ENCODE assay signal across 23 cellular contexts in the genomic region with DNA sequence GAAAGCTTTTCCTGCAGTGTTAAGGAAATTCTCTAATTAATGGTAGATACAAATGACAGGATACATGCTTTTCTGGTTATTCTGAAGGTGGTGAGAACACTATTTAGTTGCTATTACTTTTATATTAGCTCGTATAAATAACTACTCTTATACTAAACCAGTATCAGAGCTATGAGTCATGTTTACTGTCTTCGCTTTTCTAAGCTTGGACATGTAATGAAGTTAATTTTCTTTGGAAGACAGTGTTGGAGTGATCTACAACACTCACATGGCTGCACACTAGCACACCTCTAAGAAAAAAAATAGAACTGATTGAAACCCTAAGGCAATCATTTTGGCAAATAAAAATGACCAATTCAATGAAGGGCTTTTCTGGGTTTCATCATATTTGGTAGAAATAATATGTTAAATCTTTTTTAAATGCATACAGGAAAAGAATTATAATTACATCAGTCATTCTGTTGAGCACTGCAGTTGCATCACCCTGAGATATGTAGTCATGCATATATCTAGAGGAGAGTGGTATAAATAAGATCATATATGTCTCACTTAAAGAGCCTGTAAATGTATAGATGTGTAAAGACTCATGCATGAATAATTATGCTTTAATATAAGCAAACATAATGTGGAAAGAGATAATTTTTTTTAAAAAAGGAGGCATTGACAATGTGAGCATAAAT.
DNase-seq lines count a peak whose midpoint lies in the region; ATAC-seq, FAIRE-seq and TF ChIP-seq lines count a peak whose summit lies in the region.
"Had no signal": no experiment of that assay in that cellular context is flagged by ENCODE, and none has a peak within 500 bp of the region (broad histone marks: within the 10 kb centered on the region; RNA-seq: fewer than 3 reads in every experiment).

No MANE protein-coding gene starts in this region.

- H4K20me1 ChIP-seq in IMR-90 (ENCODE audit: insufficient read depth, low read length) = no peaks in the 10 kb centered on the region
- H4K20me1 ChIP-seq: BLaER1 treated with 17β-estradiol and CSF1 and Interleukin-3, amounts not matched to agents 10 nM and 100 nM had no signal

- intact Hi-C loops in IMR-90 (cut with micrococcal nuclease) = no loop called here

- no peaks in the 10 kb centered on the region for H3K79me1 ChIP-seq in IMR-90 (ENCODE audit: low read depth in 1 of 2, low read length in 2 of 2)

- H2BK5ac ChIP-seq in IMR-90 (ENCODE audit: low read depth, low read length, poor library complexity, severe bottlenecking) = no peak overlapping the region

- TF ChIP-seq RAD21 in IMR-90 (IDR thresholded peaks at IDR 0.05; ENCODE audit: low read length) = no peak

- H2BK120ac ChIP-seq in IMR-90 (ENCODE audit: low read depth, low read length) = no peak overlapping the region

- H2BK20ac ChIP-seq in IMR-90 (ENCODE audit: low read depth, low read length) = no peak overlapping the region

- no peak overlapping the region for H2AK5ac ChIP-seq in IMR-90 (ENCODE audit: low read depth, low read length)

- no peak overlapping the region for H3K4me3 ChIP-seq in IMR-90 (ENCODE audit: insufficient read depth, low read depth, low read length)
- no peak overlapping the region for H3K4me3 ChIP-seq in adipocyte (ENCODE audit: low read length)
- H3K4me3 ChIP-seq: BLaER1 treated with 17β-estradiol and CSF1 and Interleukin-3, amounts not matched to agents 10 nM and 100 nM; HAP-1; SJCRH30 had no signal

- no peak overlapping the region for H4K91ac ChIP-seq in IMR-90 (ENCODE audit: insufficient read depth, low read depth, low read length)

- H3K9ac ChIP-seq in IMR-90 (ENCODE audit: low read depth, low read length) (no peak overlapping the region), adipocyte (ENCODE audit: low read length) (no peak overlapping the region)
- H3K9ac ChIP-seq: BLaER1 treated with 17β-estradiol and CSF1 and Interleukin-3, amounts not matched to agents 10 nM and 100 nM had no signal

- POLR2A ChIA-PET in IMR-90 (lab: Charles Lee; ENCODE audit: unreplicated experiment) = no interaction called here

- H3K27ac ChIP-seq in IMR-90 (ENCODE audit: insufficient read depth, low read length) = no peak overlapping the region
- peak overlapping the region; percentile 53 for H3K27ac ChIP-seq in epithelial cell of prostate
- H3K27ac ChIP-seq: BLaER1 treated with 17β-estradiol and CSF1 and Interleukin-3, amounts not matched to agents 10 nM and 100 nM; HL-60; SJCRH30 had no signal

- no CpG with 5 or more reads among the region's 2 CpGs for WGBS in IMR-90 (ENCODE audit: extremely low coverage in 2 of 2, insufficient read length in 1 of 2), 2 experiments

- CTCF ChIA-PET in IMR-90 (lab: Yijun Ruan, JAX) = interaction anchor here (0.9 kb wide), 1 partner anchor 11 kb away, joined by 6 read pairs; no protein-coding TSS in a partner anchor

- no TSS peak for BruUV-seq in IMR-90 (replicated peaks; lab: Mats Ljungman, UMichigan)

- dilution Hi-C loops in IMR-90 (cut with HindIII; ENCODE audit: low sequenced_read_pairs, unreplicated experiment) = no loop called here

- H3K9me3 ChIP-seq in IMR-90 (ENCODE audit: control insufficient read depth, insufficient read depth, low read length) (no peaks in the 10 kb centered on the region), adipocyte (ENCODE audit: control insufficient read depth, low read length) (no peaks in the 10 kb centered on the region)
- H3K9me3 ChIP-seq: BLaER1 treated with 17β-estradiol and CSF1 and Interleukin-3, amounts not matched to agents 10 nM and 100 nM; HAP-1; SJCRH30 had no signal

- H2AK9ac ChIP-seq in IMR-90 (replicated peaks; ENCODE audit: low read depth, low read length, poor library complexity) = no peak overlapping the region

- no peak for TF ChIP-seq CTCF in IMR-90 (conservative IDR thresholded peaks at IDR 0.05; ENCODE audit: low read depth, low read length)

- H3K9me1 ChIP-seq in IMR-90 (ENCODE audit: insufficient read depth, low read length) = no peaks in the 10 kb centered on the region

- ATAC-seq in IMR-90 (ENCODE audit: low read depth) (no peak), GM18498 (IDR thresholded peaks at IDR 0.05; ENCODE audit: unreplicated experiment) (no peak)
- ATAC-seq: Panc1, SK-N-SH treated with all-trans-retinoic acid at 6 μM for 48 hours had no signal

- no peak overlapping the region for H3K56ac ChIP-seq in IMR-90 (ENCODE audit: extremely low read depth, insufficient read depth, low read length)

- H3K18ac ChIP-seq in IMR-90 (ENCODE audit: low read depth, low read length) = no peak overlapping the region

- H3K14ac ChIP-seq in IMR-90 (replicated peaks; ENCODE audit: low read depth, low read length) = no peak overlapping the region

- H3K4ac ChIP-seq in IMR-90 (ENCODE audit: low read depth, low read length) = no peak overlapping the region

- no peak overlapping the region for H2BK15ac ChIP-seq in IMR-90 (ENCODE audit: low read depth, low read length)

- DNase-seq in IMR-90 (peak; percentile 15), adipocyte (ENCODE audit: low read depth) (peak; percentile 47), epithelial cell of prostate (ENCODE audit: low read depth, low spot score) (no peak), NCI-H2081 treated with DMSO at 0.1 percent for 48 hours (lab: John Stamatoyannopoulos, UW) (no peak), NCI-H2227 treated with DMSO at 0.1 percent for 48 hours (lab: John Stamatoyannopoulos, UW) (no peak), NCI-H1694 (lab: John Stamatoyannopoulos, UW) (no peak)
- DNase-seq: AML-193; CD4-positive, alpha-beta T cell; DMS53; GOT3; NCI-H1105; NCI-H146; NCI-H2029; NCI-H526 treated with DMSO at 0.1 percent for 48 hours; SJCRH30 had no signal

- peak; percentile 75 for FAIRE-seq in islet of Langerhans (lab: Jason Lieb, UNC)
- FAIRE-seq: A204.1 had no signal

- no peak for TF ChIP-seq POLR2A in IMR-90 (IDR thresholded peaks at IDR 0.05; ENCODE audit: low read depth, low read length)

- no peaks in the 10 kb centered on the region for H3K27me3 ChIP-seq in IMR-90 (ENCODE audit: control insufficient read depth, insufficient read depth, low read length)
- H3K27me3 ChIP-seq in adipocyte (replicated peaks; ENCODE audit: control insufficient read depth, insufficient read depth, low read length) = no peaks in the 10 kb centered on the region
- H3K27me3 ChIP-seq: BLaER1 treated with 17β-estradiol and CSF1 and Interleukin-3, amounts not matched to agents 10 nM and 100 nM; SJCRH30 had no signal

- H3K36me3 ChIP-seq in IMR-90 (ENCODE audit: control insufficient read depth, insufficient read depth, low read length) (no peaks in the 10 kb centered on the region), adipocyte (ENCODE audit: control insufficient read depth, insufficient read depth, low read length, severe bottlenecking) (no peaks in the 10 kb centered on the region)
- H3K36me3 ChIP-seq: BLaER1 treated with 17β-estradiol and CSF1 and Interleukin-3, amounts not matched to agents 10 nM and 100 nM; HAP-1 had no signal

- no peak overlapping the region for H4K8ac ChIP-seq in IMR-90 (ENCODE audit: low read depth in 2 of 2, low read length in 2 of 2)

- H2AFZ ChIP-seq in IMR-90 (replicated peaks; ENCODE audit: low read length, poor library complexity) = no peak overlapping the region

- no peak overlapping the region for H3K4me2 ChIP-seq in IMR-90 (ENCODE audit: low read depth, low read length)
- H3K4me2 ChIP-seq: BLaER1 treated with 17β-estradiol and CSF1 and Interleukin-3, amounts not matched to agents 10 nM and 100 nM had no signal

- no peak overlapping the region for H3K23ac ChIP-seq in IMR-90 (ENCODE audit: low read depth, low read length)

- in situ Hi-C loops in IMR-90 (cut with MboI; ENCODE audit: low sequenced_read_pairs) = no loop called here

- no peak overlapping the region for H4K5ac ChIP-seq in IMR-90 (ENCODE audit: low read depth, low read length)

- H3K4me1 ChIP-seq in IMR-90 (ENCODE audit: control insufficient read depth, insufficient read depth, low read length) = no peaks in the 10 kb centered on the region
- no peaks in the 10 kb centered on the region for H3K4me1 ChIP-seq in adipocyte (ENCODE audit: control insufficient read depth, insufficient read depth, low read length)
- H3K4me1 ChIP-seq: BLaER1 treated with 17β-estradiol and CSF1 and Interleukin-3, amounts not matched to agents 10 nM and 100 nM; HAP-1 had no signal

TF ChIP-seq in IMR-90, 13 proteins besides CTCF, POLR2A, EP300 and RAD21:
- TF ChIP-seq CHD1 (IDR thresholded peaks at IDR 0.05; ENCODE audit: low read depth, low read length) (no peak), CEBPB (IDR thresholded peaks at IDR 0.05; ENCODE audit: low read depth, low read length) (peak; percentile 62; the same call in 1 of the 2 replicates)

Comparison
In these comparisons a context has a peak if more than half of its experiments do, and no peak if none do; other contexts are left out.
1. DNase-seq: peak in IMR-90 (single experiment) and adipocyte (single experiment); none in epithelial cell of prostate (single experiment), NCI-H2081 treated with DMSO at 0.1 percent for 48 hours (single experiment), NCI-H2227 treated with DMSO at 0.1 percent for 48 hours (single experiment) and NCI-H1694 (single experiment).